Comparison of ENCODE assay signal across 8 cellular contexts in the genomic region with DNA sequence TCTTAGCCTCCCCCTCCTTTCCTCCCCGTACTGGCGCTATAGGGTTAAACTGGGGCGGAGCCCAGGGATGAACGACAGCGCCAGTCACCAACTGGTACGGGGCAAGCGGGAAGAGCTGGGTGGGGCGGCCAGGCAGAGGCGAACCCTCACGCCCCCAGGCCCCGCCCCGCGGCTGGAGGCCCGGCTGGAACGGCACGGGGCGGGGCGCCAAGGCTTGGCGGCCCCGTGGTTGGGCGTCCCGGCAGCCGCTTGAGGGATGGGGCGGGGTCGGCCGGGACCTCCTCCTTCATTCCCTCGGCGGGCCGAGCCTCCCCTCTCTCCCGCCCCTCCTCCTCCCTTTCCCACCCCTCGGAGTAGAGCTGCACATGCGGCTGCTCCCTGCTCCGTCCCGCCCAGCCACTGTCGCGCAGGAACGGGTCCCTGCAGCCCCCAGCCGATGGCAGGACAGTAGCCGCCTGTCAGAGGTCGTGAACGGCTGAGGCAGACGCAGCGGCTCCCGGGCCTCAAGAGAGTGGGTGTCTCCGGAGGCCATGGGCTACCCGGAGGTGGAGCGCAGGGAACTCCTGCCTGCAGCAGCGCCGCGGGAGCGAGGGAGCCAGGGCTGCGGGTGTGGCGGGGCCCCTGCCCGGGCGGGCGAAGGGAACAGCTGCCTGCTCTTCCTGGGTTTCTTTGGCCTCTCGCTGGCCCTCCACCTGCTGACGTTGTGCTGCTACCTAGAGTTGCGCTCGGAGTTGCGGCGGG. TPM values are rescaled to one million over a fixed set of nuclear protein-coding genes. Genes with fewer than 3 reads are reported as not detected.
DNase-seq lines count a peak whose midpoint lies in the region; ATAC-seq and TF ChIP-seq lines count a peak whose summit lies in the region.

A gene (plus strand): TSS at position 335 of the 741 bp plus-strand sequence.

- POLR2A ChIA-PET in AG04450 (lab: Yijun Ruan, JAX): no interaction called here

- H3K27me3 ChIP-seq in AG04450 (ENCODE audit: control insufficient read depth, insufficient read depth, low read length) (peaks cover 9% of the 10 kb centered on the region), ascending aorta (no peaks in the 10 kb centered on the region), tibial nerve (peaks cover 0 to 4% of the 10 kb centered on the region in 2 donors)

- 0 to 43% methylated on average over 7 to 45 of the region's 62 CpGs for WGBS in tibial nerve, 2 donors

- H3K36me3 ChIP-seq in ascending aorta: no peaks in the 10 kb centered on the region
- no peaks in the 10 kb centered on the region for H3K36me3 ChIP-seq in tibial nerve

- TF ChIP-seq EP300 in Ishikawa (IDR thresholded peaks at IDR 0.05; ENCODE audit: borderline replicate concordance) (no peak), tibial nerve (IDR thresholded peaks at IDR 0.05) (peak in 1 of 2 donors; percentile 38)

- peaks cover 16% of the 10 kb centered on the region for H3K27me3 Mint-ChIP-seq in T-helper 1 cell treated with Interleukin-12 subunit alpha and Interleukin-12 subunit beta and Interleukin-4 antibody, amounts not matched to agents 30 μg/mL and 1 μg/mL, for 36 hours (ENCODE audit: low read depth)

- H3K9me3 Mint-ChIP-seq in T-helper 1 cell treated with Interleukin-12 subunit alpha and Interleukin-12 subunit beta and Interleukin-4 antibody, amounts not matched to agents 30 μg/mL and 1 μg/mL, for 36 hours: no peaks in the 10 kb centered on the region

- H3K4me3 ChIP-seq in AG04450 (ENCODE audit: low read depth, low read length) (peak within 1 kb of the TSS; percentile 43), ascending aorta (peak within 1 kb of the TSS; percentile 55 to 89), tibial nerve (peak within 1 kb of the TSS; percentile 43 to 75 (median 46))

- intact Hi-C loops in ascending aorta (cut with DNase I) (loop anchor here (2.0 to 10.0 kb wide), 5 partner anchors 79 to 819 kb away; a partner anchor contains a TSS), left ventricle myocardium superior (cut with micrococcal nuclease) (loop anchor here (10.0 kb wide), 1 partner anchor 409 kb away; no protein-coding TSS in a partner anchor)

- CTCF ChIA-PET in AG04450 (lab: Charles Lee): no interaction called here

- TF ChIP-seq CTCF in AG04450 (IDR thresholded peaks at IDR 0.05; ENCODE audit: low read depth, low read length) (no peak), ascending aorta (IDR thresholded peaks at IDR 0.05) (no peak), tibial nerve (IDR thresholded peaks at IDR 0.05) (no peak)

- peaks cover 7% of the 10 kb centered on the region for H3K4me1 Mint-ChIP-seq in T-helper 1 cell treated with Interleukin-12 subunit alpha and Interleukin-12 subunit beta and Interleukin-4 antibody, amounts not matched to agents 30 μg/mL and 1 μg/mL, for 36 hours (ENCODE audit: low read depth)

- H3K4me1 ChIP-seq in ascending aorta (no peaks in the 10 kb centered on the region), tibial nerve (peaks cover 0 to 19% (median 0%) of the 10 kb centered on the region in 4 donors)

- H3K4me3 Mint-ChIP-seq in T-helper 1 cell treated with Interleukin-12 subunit alpha and Interleukin-12 subunit beta and Interleukin-4 antibody, amounts not matched to agents 30 μg/mL and 1 μg/mL, for 36 hours: peak within 1 kb of the TSS; percentile 81

- no peak within 1 kb of the TSS for H3K27ac ChIP-seq in AG04450 (ENCODE audit: low read depth, low read length)
- H3K27ac ChIP-seq in ascending aorta: peak within 1 kb of the TSS in 1 of 2 donors; percentile 21
- H3K27ac ChIP-seq in tibial nerve: peak within 1 kb of the TSS in 2 of 4 donors; percentile 55 to 69

- peak in 1 of 2 donors; percentile 21 for TF ChIP-seq POLR2A in tibial nerve (IDR thresholded peaks at IDR 0.05)

- H3K27ac Mint-ChIP-seq in T-helper 1 cell treated with Interleukin-12 subunit alpha and Interleukin-12 subunit beta and Interleukin-4 antibody, amounts not matched to agents 30 μg/mL and 1 μg/mL, for 36 hours: no peak within 1 kb of the TSS

- no peaks in the 10 kb centered on the region for H3K9me3 ChIP-seq in AG04450 (ENCODE audit: control insufficient read depth, insufficient read depth, low read length)
- H3K9me3 ChIP-seq in ascending aorta: no peaks in the 10 kb centered on the region
- no peaks in the 10 kb centered on the region for H3K9me3 ChIP-seq in tibial nerve

- ATAC-seq in GM19324 (IDR thresholded peaks at IDR 0.05; ENCODE audit: low FRiP score, unreplicated experiment) (peak; percentile 68), left ventricle myocardium superior (peak; percentile 97)

- H3K36me3 Mint-ChIP-seq in T-helper 1 cell treated with Interleukin-12 subunit alpha and Interleukin-12 subunit beta and Interleukin-4 antibody, amounts not matched to agents 30 μg/mL and 1 μg/mL, for 36 hours (ENCODE audit: low read depth): no peaks in the 10 kb centered on the region

- no peak for DNase-seq in AG04450 (ENCODE audit: low read depth, low spot score)
- peak; percentile 27 to 89 for DNase-seq in ascending aorta (ENCODE audit: low spot score in 2 of 2)
- DNase-seq in left ventricle myocardium superior: peak; percentile 94
- peak; percentile 85 for DNase-seq in pons (ENCODE audit: low spot score)
- DNase-seq in tibial nerve (ENCODE audit: low spot score in 2 of 2): peak; percentile 38 to 66

- TF ChIP-seq RAD21 in Ishikawa (IDR thresholded peaks at IDR 0.05; ENCODE audit: low read depth): no peak

TF ChIP-seq in Ishikawa, 13 proteins besides CTCF, POLR2A, EP300 and RAD21:
- TF ChIP-seq FOXM1 (IDR thresholded peaks at IDR 0.05; ENCODE audit: borderline replicate concordance, low read depth) (no peak), CREB1 (IDR thresholded peaks at IDR 0.05; ENCODE audit: low read depth) (no peak), YY1 (IDR thresholded peaks at IDR 0.05; ENCODE audit: low read depth) (no peak)
- TF ChIP-seq, protein P1, sequence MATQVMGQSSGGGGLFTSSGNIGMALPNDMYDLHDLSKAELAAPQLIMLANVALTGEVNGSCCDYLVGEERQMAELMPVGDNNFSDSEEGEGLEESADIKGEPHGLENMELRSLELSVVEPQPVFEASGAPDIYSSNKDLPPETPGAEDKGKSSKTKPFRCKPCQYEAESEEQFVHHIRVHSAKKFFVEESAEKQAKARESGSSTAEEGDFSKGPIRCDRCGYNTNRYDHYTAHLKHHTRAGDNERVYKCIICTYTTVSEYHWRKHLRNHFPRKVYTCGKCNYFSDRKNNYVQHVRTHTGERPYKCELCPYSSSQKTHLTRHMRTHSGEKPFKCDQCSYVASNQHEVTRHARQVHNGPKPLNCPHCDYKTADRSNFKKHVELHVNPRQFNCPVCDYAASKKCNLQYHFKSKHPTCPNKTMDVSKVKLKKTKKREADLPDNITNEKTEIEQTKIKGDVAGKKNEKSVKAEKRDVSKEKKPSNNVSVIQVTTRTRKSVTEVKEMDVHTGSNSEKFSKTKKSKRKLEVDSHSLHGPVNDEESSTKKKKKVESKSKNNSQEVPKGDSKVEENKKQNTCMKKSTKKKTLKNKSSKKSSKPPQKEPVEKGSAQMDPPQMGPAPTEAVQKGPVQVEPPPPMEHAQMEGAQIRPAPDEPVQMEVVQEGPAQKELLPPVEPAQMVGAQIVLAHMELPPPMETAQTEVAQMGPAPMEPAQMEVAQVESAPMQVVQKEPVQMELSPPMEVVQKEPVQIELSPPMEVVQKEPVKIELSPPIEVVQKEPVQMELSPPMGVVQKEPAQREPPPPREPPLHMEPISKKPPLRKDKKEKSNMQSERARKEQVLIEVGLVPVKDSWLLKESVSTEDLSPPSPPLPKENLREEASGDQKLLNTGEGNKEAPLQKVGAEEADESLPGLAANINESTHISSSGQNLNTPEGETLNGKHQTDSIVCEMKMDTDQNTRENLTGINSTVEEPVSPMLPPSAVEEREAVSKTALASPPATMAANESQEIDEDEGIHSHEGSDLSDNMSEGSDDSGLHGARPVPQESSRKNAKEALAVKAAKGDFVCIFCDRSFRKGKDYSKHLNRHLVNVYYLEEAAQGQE (IDR thresholded peaks at IDR 0.05; ENCODE audit: low read depth): no peak
- TF ChIP-seq, protein P2, sequence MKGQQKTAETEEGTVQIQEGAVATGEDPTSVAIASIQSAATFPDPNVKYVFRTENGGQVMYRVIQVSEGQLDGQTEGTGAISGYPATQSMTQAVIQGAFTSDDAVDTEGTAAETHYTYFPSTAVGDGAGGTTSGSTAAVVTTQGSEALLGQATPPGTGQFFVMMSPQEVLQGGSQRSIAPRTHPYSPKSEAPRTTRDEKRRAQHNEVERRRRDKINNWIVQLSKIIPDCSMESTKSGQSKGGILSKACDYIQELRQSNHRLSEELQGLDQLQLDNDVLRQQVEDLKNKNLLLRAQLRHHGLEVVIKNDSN (IDR thresholded peaks at IDR 0.05): no peak
- TF ChIP-seq, protein P3, sequence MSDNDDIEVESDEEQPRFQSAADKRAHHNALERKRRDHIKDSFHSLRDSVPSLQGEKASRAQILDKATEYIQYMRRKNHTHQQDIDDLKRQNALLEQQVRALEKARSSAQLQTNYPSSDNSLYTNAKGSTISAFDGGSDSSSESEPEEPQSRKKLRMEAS (IDR thresholded peaks at IDR 0.05): peak; percentile 70
TF ChIP-seq in Ishikawa: peak in this region for 1.

RNA-seq across cellular contexts. Expression of the gene that starts here (rescaled TPM):
- 0.02 TPM in 1 of 2 replicates, not detected in the other for polyA plus RNA-seq in AG04450 (2011; rRNA removed)
- 0.05 TPM in 1 of 2 replicates, not detected in the other for polyA minus RNA-seq in AG04450 (2011; rRNA and poly(A)+ RNA removed)
- total RNA-seq in ascending aorta: 1.7 TPM
- 12.8 TPM for total RNA-seq in left ventricle myocardium superior
- 10 to 100 TPM in 2 of 4 donors, 1 to 10 TPM in 2; 9.2 to 13.8 (median 10.3) TPM for total RNA-seq in tibial nerve
